ENCODE assay signal across 8 cellular contexts in the genomic region with DNA sequence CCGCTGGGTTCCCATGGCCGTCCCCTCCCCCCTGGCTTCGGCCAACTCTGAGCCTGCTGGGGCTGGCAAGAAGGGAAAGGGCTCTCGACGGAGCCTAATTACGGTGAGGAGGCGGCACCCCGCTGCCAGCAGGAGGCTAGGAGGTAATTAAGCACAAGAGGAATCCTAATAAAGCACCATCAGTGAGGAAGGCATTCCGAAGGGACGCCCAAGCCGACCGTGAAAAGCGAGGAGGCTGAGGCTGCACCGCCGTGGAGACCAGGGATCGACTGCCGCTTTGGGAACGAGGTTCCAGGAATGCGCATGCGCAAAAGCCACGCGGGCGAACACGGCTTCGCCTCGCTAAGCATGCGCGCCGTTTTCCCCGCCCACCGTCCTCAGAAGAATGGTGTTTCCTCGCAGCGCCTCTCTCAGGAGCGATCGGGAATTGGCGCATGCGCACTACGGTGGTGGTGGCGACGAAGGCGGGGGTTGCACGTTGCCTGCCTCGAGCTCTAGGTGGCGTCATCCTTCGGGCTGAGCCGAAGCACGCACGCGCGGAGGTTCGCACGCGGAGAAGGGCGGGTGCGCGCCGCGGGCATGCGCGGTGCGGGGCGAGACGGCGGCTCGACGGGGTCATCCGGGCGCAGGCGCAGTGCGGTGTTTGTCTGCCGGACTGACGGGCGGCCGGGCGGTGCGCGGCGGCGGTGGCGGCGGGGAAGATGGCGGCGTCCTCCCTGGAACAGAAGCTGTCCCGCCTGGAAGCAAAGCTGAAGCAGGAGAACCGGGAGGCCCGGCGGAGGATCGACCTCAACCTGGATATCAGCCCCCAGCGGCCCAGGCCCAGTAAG. TPM values are rescaled to one million over a fixed set of nuclear protein-coding genes. Genes with fewer than 3 reads are reported as not detected.
A peak's percentile ranks its signal among the peaks of the same experiment; 100 is the strongest.
DNase-seq lines count a peak whose midpoint lies in the region; ATAC-seq, FAIRE-seq and TF ChIP-seq lines count a peak whose summit lies in the region.

A gene (plus strand): TSS at position 634 of the 830 bp plus-strand sequence. CDS start 68 bp downstream, at position 702.

- ATAC-seq in GM21515 (IDR thresholded peaks at IDR 0.05; ENCODE audit: unreplicated experiment), result peak; percentile 76

- H2AFZ ChIP-seq in OCI-LY1 (ENCODE audit: low read length), result no peak within 1 kb of the TSS

- no peaks in the 10 kb centered on the region for H3F3A ChIP-seq in OCI-LY1 (ENCODE audit: insufficient read depth, low read length)

- 0 to 1% methylated on average over 72 to 75 of the region's 89 CpGs for WGBS in mesodermal cell (ENCODE audit: insufficient coverage in 2 of 2), 2 experiments

- no peaks in the 10 kb centered on the region for H3K27me3 ChIP-seq in OCI-LY1 (ENCODE audit: insufficient read depth, low read length)

- H4K20me1 ChIP-seq in OCI-LY1 (ENCODE audit: insufficient read depth, low read length), result no peaks in the 10 kb centered on the region

- peaks cover 9% of the 10 kb centered on the region for H3K79me2 ChIP-seq in OCI-LY1 (ENCODE audit: insufficient read depth, low read length)

- FAIRE-seq in endometrium (lab: Jason Lieb, UNC), result peak; percentile 98

- peak within 1 kb of the TSS; percentile 96 for H3K9ac ChIP-seq in OCI-LY1 (ENCODE audit: low read length)

- DNase-seq in DMS 273 treated with DMSO at 0.1 percent for 48 hours (lab: John Stamatoyannopoulos, UW), result peak; percentile 97
- DNase-seq in HuH-7 (ENCODE audit: low spot score), result peak; percentile 95
- peak; percentile 100 for DNase-seq in activated CD8-positive, alpha-beta memory T cell treated with anti-CD3 and anti-CD28 coated beads, Interleukin-2, amount 50 U/mL, for 4 hours
- DNase-seq in stimulated activated CD8-positive, alpha-beta memory T cell treated with anti-CD3 and anti-CD28 coated beads, Interleukin-15, amount 100 ng/mL, for 4 hours (ENCODE audit: low read depth in 2 of 2), result peak; percentile 100

- H3K9me3 ChIP-seq in OCI-LY1 (ENCODE audit: low read length), result no peaks in the 10 kb centered on the region
- H3K9me3 ChIP-seq in mesodermal cell (ENCODE audit: control insufficient read depth, low read length), result no peaks in the 10 kb centered on the region

- no peaks in the 10 kb centered on the region for H3K9me2 ChIP-seq in OCI-LY1 (ENCODE audit: low read depth, low read length)

- peaks cover 8% of the 10 kb centered on the region; the same call in 1 of the 2 replicates for H3K36me3 ChIP-seq in OCI-LY1 (ENCODE audit: insufficient read depth, low read length)
- H3K36me3 ChIP-seq in mesodermal cell (ENCODE audit: control insufficient read depth, insufficient read depth, low read length), result peaks cover 8% of the 10 kb centered on the region

- H3K27ac ChIP-seq in OCI-LY1 (ENCODE audit: low read depth, low read length, poor library complexity, severe bottlenecking) (peak within 1 kb of the TSS; percentile 25), mesodermal cell (ENCODE audit: low read depth, low read length, severe bottlenecking) (peak within 1 kb of the TSS; percentile 66)

- H3K4me3 ChIP-seq in OCI-LY1 (ENCODE audit: low read depth, low read length, poor library complexity, severe bottlenecking) (peak within 1 kb of the TSS; percentile 99), mesodermal cell (ENCODE audit: extremely low read depth, insufficient read depth, low read length, poor library complexity, severe bottlenecking) (peak within 1 kb of the TSS; percentile 70)

- H3K4me1 ChIP-seq in OCI-LY1 (ENCODE audit: insufficient read depth, low read length, severe bottlenecking) (peaks cover 22% of the 10 kb centered on the region), mesodermal cell (ENCODE audit: control insufficient read depth, insufficient read depth, low read length, poor library complexity, severe bottlenecking) (peaks cover 15% of the 10 kb centered on the region)

- TF ChIP-seq CTCF in OCI-LY1 (IDR thresholded peaks at IDR 0.05; ENCODE audit: low read length), result peak; percentile 84

- H3K4me2 ChIP-seq in OCI-LY1 (ENCODE audit: low read length), result peak within 1 kb of the TSS; percentile 99

RNA-seq across cellular contexts. Expression of the gene that starts here (rescaled TPM):
- polyA plus RNA-seq in mesodermal cell (2013, experiment 1 of 2), result 29.5 TPM
- 25.5 TPM for polyA plus RNA-seq in mesodermal cell (2013, experiment 2 of 2)

Comparison
In these comparisons a context has a peak if more than half of its experiments do, and no peak if none do; other contexts are left out.
1. Peak in every context shown above with its lines: DNase-seq, ATAC-seq, H3K4me3 ChIP-seq and H3K27ac ChIP-seq.